Comparison of ENCODE assay signal across 8 cellular contexts in the genomic region with DNA sequence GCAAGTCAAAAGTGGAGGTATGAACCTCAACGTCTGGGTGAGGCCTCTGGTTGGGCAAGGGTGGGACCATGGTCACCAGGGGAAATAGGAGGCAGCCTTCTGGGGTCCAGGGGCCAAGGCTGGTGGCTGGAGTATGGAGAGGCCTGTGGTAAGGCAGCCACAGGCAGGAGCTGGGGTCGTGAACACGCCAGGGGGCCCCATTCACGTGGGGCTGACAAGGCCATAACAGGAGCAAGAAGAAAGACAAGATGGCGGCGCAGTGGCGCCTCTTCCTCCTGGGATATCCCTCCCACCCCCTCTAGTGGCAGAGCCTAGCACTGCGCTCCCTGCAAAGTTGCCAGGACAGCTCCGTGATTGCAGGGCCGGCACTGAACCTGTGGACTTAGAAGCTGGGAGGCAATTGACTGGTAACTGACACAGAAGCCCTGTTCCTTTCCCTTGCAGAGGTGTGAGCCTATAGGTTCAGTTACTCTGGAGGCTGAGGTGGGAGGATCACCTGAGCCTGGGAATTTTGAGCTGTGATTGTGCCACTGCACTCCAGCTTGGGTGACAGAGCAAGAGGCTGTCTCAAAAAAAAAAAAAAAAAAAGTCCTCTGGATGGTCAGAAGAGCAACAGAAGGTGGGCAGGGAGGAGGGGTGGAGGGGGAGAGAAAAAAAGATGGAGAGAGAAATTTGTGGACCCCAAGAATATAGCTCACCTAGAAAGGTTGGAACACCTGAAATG. TPM values are rescaled to one million over a fixed set of nuclear protein-coding genes. Genes with fewer than 3 reads are reported as not detected.
DNase-seq lines count a peak whose midpoint lies in the region; ATAC-seq and TF ChIP-seq lines count a peak whose summit lies in the region.

No MANE protein-coding gene starts in this region.

- H3K4me3 ChIP-seq in AG04450 (ENCODE audit: low read depth, low read length) (no peak overlapping the region), choroid plexus epithelial cell (ENCODE audit: low read depth, low read length) (no peak overlapping the region), liver (ENCODE audit: low read depth in 1 of 3, low read length in 3 of 3) (no peak overlapping the region)

- H3K27ac ChIP-seq in AG04450 (ENCODE audit: low read depth, low read length), result no peak overlapping the region
- H3K27ac ChIP-seq in liver (ENCODE audit: low read depth in 1 of 2, low read length in 2 of 2), result no peak overlapping the region

- no peaks in the 10 kb centered on the region for H3K36me3 Mint-ChIP-seq in activated CD4-positive, alpha-beta T cell treated with anti-CD3 and anti-CD28 coated beads, Interleukin-2, amount 10 ng/mL, durations not matched to agents 24 days and 14 days (ENCODE audit: low read depth)

- intact Hi-C loops in activated CD4-positive, alpha-beta T cell treated with anti-CD3 and anti-CD28 coated beads, Interleukin-2, amount 10 ng/mL, durations not matched to agents 24 days and 14 days (cut with micrococcal nuclease), result loop anchor here (1.0 to 5.0 kb wide), 4 partner anchors 80 to 186 kb away; no protein-coding TSS in a partner anchor

- H3K27me3 ChIP-seq in AG04450 (ENCODE audit: control insufficient read depth, insufficient read depth, low read length), result no peaks in the 10 kb centered on the region
- no peaks in the 10 kb centered on the region for H3K27me3 ChIP-seq in liver (ENCODE audit: control insufficient read depth in 4 of 4, insufficient read depth in 4 of 4, low read length in 3 of 4)

- POLR2A ChIA-PET in AG04450 (lab: Yijun Ruan, JAX), result interaction anchor here (1.2 to 1.5 kb wide), 2 partner anchors 62 to 81 kb away, joined by 4 to 5 read pairs; a partner anchor contains a TSS

- H3K9me3 ChIP-seq in AG04450 (ENCODE audit: control insufficient read depth, insufficient read depth, low read length) (peaks cover 6% of the 10 kb centered on the region), liver (ENCODE audit: control insufficient read depth in 4 of 4, low read length in 3 of 4) (no peaks in the 10 kb centered on the region)

- DNase-seq in AG04450 (ENCODE audit: low read depth, low spot score) (peak; percentile 33), NCI-H2196 treated with DMSO at 0.1 percent for 48 hours (lab: John Stamatoyannopoulos, UW; ENCODE audit: unreplicated experiment) (peak; percentile 7), choroid plexus epithelial cell (ENCODE audit: low read depth) (peak; percentile 92), mesenteric fat pad (ENCODE audit: low spot score) (no peak)
- DNase-seq in activated CD4-positive, alpha-beta T cell treated with anti-CD3 and anti-CD28 coated beads, Interleukin-2, amount 10 ng/mL, durations not matched to agents 24 days and 14 days, result peak; percentile 91
- DNase-seq in stimulated activated CD4-positive, alpha-beta T cell treated with anti-CD3 and anti-CD28 coated beads, TNF-alpha, amount 100 ng/mL, for 4 hours (ENCODE audit: low read depth in 3 of 3), result peak; percentile 26 to 45 (median 30)

- peak; percentile 67 for ATAC-seq in GM19452 (IDR thresholded peaks at IDR 0.05; ENCODE audit: unreplicated experiment)

- H3K27me3 Mint-ChIP-seq in activated CD4-positive, alpha-beta T cell treated with anti-CD3 and anti-CD28 coated beads, Interleukin-2, amount 10 ng/mL, durations not matched to agents 24 days and 14 days, result no peaks in the 10 kb centered on the region

- peaks cover 9% of the 10 kb centered on the region for H3K9me3 Mint-ChIP-seq in activated CD4-positive, alpha-beta T cell treated with anti-CD3 and anti-CD28 coated beads, Interleukin-2, amount 10 ng/mL, durations not matched to agents 24 days and 14 days

- H3K9ac ChIP-seq in liver (ENCODE audit: low read depth in 1 of 2, low read length in 2 of 2), result no peak overlapping the region

- TF ChIP-seq CTCF in AG04450 (IDR thresholded peaks at IDR 0.05; ENCODE audit: low read depth, low read length) (peak; percentile 86), choroid plexus epithelial cell (conservative IDR thresholded peaks at IDR 0.05; ENCODE audit: low read depth, low read length) (peak; percentile 99), liver (IDR thresholded peaks at IDR 0.05; ENCODE audit: low read depth, low read length, missing input control) (peak; percentile 82)

- no peaks in the 10 kb centered on the region for H3K4me1 ChIP-seq in liver (ENCODE audit: control insufficient read depth in 4 of 4, insufficient read depth in 4 of 4, low read length in 3 of 4)

- TF ChIP-seq RAD21 in liver (IDR thresholded peaks at IDR 0.05), result peak; percentile 75 to 86

- no peak overlapping the region for H3K27ac Mint-ChIP-seq in activated CD4-positive, alpha-beta T cell treated with anti-CD3 and anti-CD28 coated beads, Interleukin-2, amount 10 ng/mL, durations not matched to agents 24 days and 14 days

- no peaks in the 10 kb centered on the region for H3K36me3 ChIP-seq in liver (ENCODE audit: control insufficient read depth in 4 of 4, insufficient read depth in 3 of 4, low read depth in 1 of 4, low read length in 3 of 4)

- WGBS in liver, result 42% methylated on average over 10 of the region's 10 CpGs

- CTCF ChIA-PET in AG04450 (lab: Charles Lee), result interaction anchor here (0.5 to 9.6 kb wide), 52 partner anchors 8 to 193 kb away, joined by 3 to 396 read pairs (median 6); a partner anchor contains a TSS

- no peak overlapping the region for H3K4me3 Mint-ChIP-seq in activated CD4-positive, alpha-beta T cell treated with anti-CD3 and anti-CD28 coated beads, Interleukin-2, amount 10 ng/mL, durations not matched to agents 24 days and 14 days

- no peaks in the 10 kb centered on the region for H3K4me1 Mint-ChIP-seq in activated CD4-positive, alpha-beta T cell treated with anti-CD3 and anti-CD28 coated beads, Interleukin-2, amount 10 ng/mL, durations not matched to agents 24 days and 14 days

TF ChIP-seq in liver, 16 proteins besides CTCF, POLR2A, EP300 and RAD21 (continues in another document):
- TF ChIP-seq HNF4A (conservative IDR thresholded peaks at IDR 0.05), result peak in 1 of 2 donors; percentile 25
- TF ChIP-seq RXRA (IDR thresholded peaks at IDR 0.05), result no peak
- no peak for TF ChIP-seq FOXA1 (IDR thresholded peaks at IDR 0.05)
- peak; percentile 91 for TF ChIP-seq YY1 (IDR thresholded peaks at IDR 0.05)
- TF ChIP-seq, protein P1, sequence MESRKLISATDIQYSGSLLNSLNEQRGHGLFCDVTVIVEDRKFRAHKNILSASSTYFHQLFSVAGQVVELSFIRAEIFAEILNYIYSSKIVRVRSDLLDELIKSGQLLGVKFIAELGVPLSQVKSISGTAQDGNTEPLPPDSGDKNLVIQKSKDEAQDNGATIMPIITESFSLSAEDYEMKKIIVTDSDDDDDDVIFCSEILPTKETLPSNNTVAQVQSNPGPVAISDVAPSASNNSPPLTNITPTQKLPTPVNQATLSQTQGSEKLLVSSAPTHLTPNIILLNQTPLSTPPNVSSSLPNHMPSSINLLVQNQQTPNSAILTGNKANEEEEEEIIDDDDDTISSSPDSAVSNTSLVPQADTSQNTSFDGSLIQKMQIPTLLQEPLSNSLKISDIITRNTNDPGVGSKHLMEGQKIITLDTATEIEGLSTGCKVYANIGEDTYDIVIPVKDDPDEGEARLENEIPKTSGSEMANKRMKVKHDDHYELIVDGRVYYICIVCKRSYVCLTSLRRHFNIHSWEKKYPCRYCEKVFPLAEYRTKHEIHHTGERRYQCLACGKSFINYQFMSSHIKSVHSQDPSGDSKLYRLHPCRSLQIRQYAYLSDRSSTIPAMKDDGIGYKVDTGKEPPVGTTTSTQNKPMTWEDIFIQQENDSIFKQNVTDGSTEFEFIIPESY (IDR thresholded peaks at IDR 0.05), result no peak
- TF ChIP-seq, protein P2, sequence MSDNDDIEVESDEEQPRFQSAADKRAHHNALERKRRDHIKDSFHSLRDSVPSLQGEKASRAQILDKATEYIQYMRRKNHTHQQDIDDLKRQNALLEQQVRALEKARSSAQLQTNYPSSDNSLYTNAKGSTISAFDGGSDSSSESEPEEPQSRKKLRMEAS (IDR thresholded peaks at IDR 0.05), result no peak

RNA-seq across cellular contexts. Expression of a gene that starts 19.7 kb away (rescaled TPM):
- polyA plus RNA-seq in AG04450 (2011; rRNA removed) (not detected in 2 replicates), liver (under 1 TPM in 1 of 2 donors, not detected in 1; 0.20 TPM)
- polyA minus RNA-seq in AG04450 (2011; rRNA and poly(A)+ RNA removed), result not detected in 2 replicates
- 0.59 and 0.98 TPM in 2 replicates for total RNA-seq in activated CD4-positive, alpha-beta T cell treated with anti-CD3 and anti-CD28 coated beads, Interleukin-2, amount 10 ng/mL, durations not matched to agents 24 days and 14 days
- total RNA-seq in liver (not detected), mesenteric fat pad (not detected)

RNA-seq across cellular contexts. Expression of a gene that starts 50.8 kb away (rescaled TPM):
- polyA plus RNA-seq in AG04450 (2011; rRNA removed) (not detected in 2 replicates), liver (not detected)
- not detected in 2 replicates for polyA minus RNA-seq in AG04450 (2011; rRNA and poly(A)+ RNA removed)
- not detected in 2 replicates for total RNA-seq in activated CD4-positive, alpha-beta T cell treated with anti-CD3 and anti-CD28 coated beads, Interleukin-2, amount 10 ng/mL, durations not matched to agents 24 days and 14 days
- total RNA-seq in liver (not detected), mesenteric fat pad (not detected)

RNA-seq across cellular contexts. Expression of a gene that starts 55.3 kb away (rescaled TPM):
- not detected in 2 replicates for polyA plus RNA-seq in AG04450 (2011; rRNA removed)
- polyA minus RNA-seq in AG04450 (2011; rRNA and poly(A)+ RNA removed), result not detected in 2 replicates
- not detected in 2 replicates for total RNA-seq in activated CD4-positive, alpha-beta T cell treated with anti-CD3 and anti-CD28 coated beads, Interleukin-2, amount 10 ng/mL, durations not matched to agents 24 days and 14 days
- total RNA-seq in liver, result under 1 TPM in 1 of 2 donors, not detected in 1; 0.08 TPM
- not detected for polyA plus RNA-seq in liver
- not detected for total RNA-seq in mesenteric fat pad
